ENCODE assay signal across 10 cellular contexts in genomic region chr1:204936765-204937164, GRCh38.
"Had no signal": no experiment of that assay in that cellular context is flagged by ENCODE, and none has a peak within 500 bp of the region (broad histone marks: within the 10 kb centered on the region; RNA-seq: fewer than 3 reads in every experiment).

No MANE protein-coding gene starts in this region.

- H3K4me1 ChIP-seq: HAP-1 had no signal

- H3K9me3 Mint-ChIP-seq: GM23338, H9, HFFc6 had no signal

- H3K4me3 Mint-ChIP-seq: GM23338, H9, HFFc6 had no signal

- H3K4me1 Mint-ChIP-seq: GM23338 had no signal

- H3K36me3 ChIP-seq: HAP-1 had no signal

- ATAC-seq: GM23338, HCT116 had no signal

- H3K27ac Mint-ChIP-seq: GM23338, H9, HFFc6 had no signal

- FAIRE-seq: H54 had no signal

- H3K27ac ChIP-seq: GM23248 had no signal

- DNase-seq: GM23248, GOT3, H7, H9, HCEC 1CT, HFFc6 had no signal

- H3K4me2 ChIP-seq: GM23338 had no signal

- H3K4me3 ChIP-seq: GM23248, GM23338, HAP-1 had no signal

- H3K9ac ChIP-seq: GM23248 had no signal

- H2AFZ ChIP-seq: GM23248, GM23338 had no signal

- H3K9me3 ChIP-seq: HAP-1 had no signal
